ENCODE assay signal across 13 cellular contexts in genomic region chr9:114745108-114745848, GRCh38.
DNase-seq lines count a peak whose midpoint lies in the region; ATAC-seq and TF ChIP-seq lines count a peak whose summit lies in the region.
"Had no signal": no experiment of that assay in that cellular context is flagged by ENCODE, and none has a peak within 500 bp of the region (broad histone marks: within the 10 kb centered on the region; RNA-seq: fewer than 3 reads in every experiment).

No MANE protein-coding gene starts in this region.

- no peak for TF ChIP-seq EP300 in transverse colon (IDR thresholded peaks at IDR 0.05; ENCODE audit: low read depth)

- H3K27ac ChIP-seq in right atrium auricular region (no peak overlapping the region), thoracic aorta (no peak overlapping the region), transverse colon (no peak overlapping the region), substantia nigra (ENCODE audit: low read depth, low read length, poor library complexity, severe bottlenecking) (no peak overlapping the region)
- H3K27ac ChIP-seq: gastroesophageal sphincter, SJSA1 had no signal

- intact Hi-C loops in left cardiac atrium (cut with DNase I) = loop anchor here in 1 of 2 donors (10.0 kb wide), 1 partner anchor 60 kb away; the partner anchor contains the start of gene TEX48
- intact Hi-C loops in transverse colon (cut with DNase I; ENCODE audit: low total_unique reads) = no loop called here

- in situ Hi-C loops in transverse colon (cut with MboI; ENCODE audit: low pct_ligation_motif_present in 1 of 4, low pct_unique_long_range_greater_than_20kb in 1 of 4, low sequenced_read_pairs in 3 of 4) = no loop called here

- H3K27me3 ChIP-seq in right atrium auricular region (no peaks in the 10 kb centered on the region), thoracic aorta (replicated peaks; ENCODE audit: insufficient read depth) (no peaks in the 10 kb centered on the region), transverse colon (no peaks in the 10 kb centered on the region)
- H3K27me3 ChIP-seq: gastroesophageal sphincter, SJSA1 had no signal

- 53 to 55% methylated on average over 6 of the region's 6 CpGs for WGBS in transverse colon (ENCODE audit: low coverage in 1 of 2), 2 donors

- H3K36me3 ChIP-seq in right atrium auricular region (no peaks in the 10 kb centered on the region), thoracic aorta (no peaks in the 10 kb centered on the region), transverse colon (no peaks in the 10 kb centered on the region)
- H3K36me3 ChIP-seq: gastroesophageal sphincter, SJSA1 had no signal

- ATAC-seq in left cardiac atrium (peak; percentile 43 to 47), thoracic aorta (ENCODE audit: insufficient number of reproducible peaks, low FRiP score, low read depth) (peak; percentile 55)
- ATAC-seq: gastroesophageal sphincter had no signal

- H3K4me3 ChIP-seq in right atrium auricular region (no peak overlapping the region), thoracic aorta (no peak overlapping the region), transverse colon (no peak overlapping the region)
- H3K4me3 ChIP-seq: gastroesophageal sphincter, SJSA1 had no signal

- H3K4me1 ChIP-seq in right atrium auricular region (no peaks in the 10 kb centered on the region), thoracic aorta (ENCODE audit: control insufficient read depth in 1 of 2, low read depth in 2 of 2) (peaks cover 9 to 23% of the 10 kb centered on the region in 2 donors), transverse colon (peaks cover 0 to 4% (median 0%) of the 10 kb centered on the region in 4 donors)
- H3K4me1 ChIP-seq: gastroesophageal sphincter had no signal

- TF ChIP-seq CTCF in right atrium auricular region (IDR thresholded peaks at IDR 0.05) = no peak
- TF ChIP-seq CTCF in thoracic aorta (IDR thresholded peaks at IDR 0.05) = no peak
- TF ChIP-seq CTCF in transverse colon (IDR thresholded peaks at IDR 0.05) = no peak

- H3K9me3 ChIP-seq in right atrium auricular region (no peaks in the 10 kb centered on the region), thoracic aorta (no peaks in the 10 kb centered on the region), transverse colon (no peaks in the 10 kb centered on the region)
- H3K9me3 ChIP-seq: gastroesophageal sphincter, SJSA1 had no signal

- no peak for DNase-seq in left cardiac atrium
- no peak for DNase-seq in right atrium auricular region (ENCODE audit: low spot score)
- DNase-seq in NCI-H69 (lab: John Stamatoyannopoulos, UW) = peak; percentile 81
- peak; percentile 89 for DNase-seq in fibroblast of gingiva (ENCODE audit: low read depth)
- no peak for DNase-seq in thoracic aorta (ENCODE audit: low spot score)
- no peak for DNase-seq in transverse colon
- DNase-seq in substantia nigra (lab: John Stamatoyannopoulos, UW) = no peak
- no peak for DNase-seq in activated CD4-positive, CD25-positive, alpha-beta regulatory T cell (lab: John Stamatoyannopoulos, UW)
- DNase-seq: activated CD8-positive, alpha-beta memory T cell treated with anti-CD3 and anti-CD28 coated beads, Interleukin-2, amount 50 U/mL, for 48 hours; H9; NCI-H524 treated with DMSO at 0.1 percent for 48 hours had no signal

- TF ChIP-seq POLR2A in transverse colon (IDR thresholded peaks at IDR 0.05) = no peak

Comparison
In these comparisons a context has a peak if more than half of its experiments do, and no peak if none do; other contexts are left out.
1. DNase-seq: peak in NCI-H69 (single experiment) and fibroblast of gingiva (single experiment); none in left cardiac atrium (single experiment), right atrium auricular region (single experiment), thoracic aorta (single experiment), transverse colon (single experiment), substantia nigra (0 of 49) and activated CD4-positive, CD25-positive, alpha-beta regulatory T cell (0 of 4).